16 cellular contexts compared by ENCODE assay signal in the genomic region with DNA sequence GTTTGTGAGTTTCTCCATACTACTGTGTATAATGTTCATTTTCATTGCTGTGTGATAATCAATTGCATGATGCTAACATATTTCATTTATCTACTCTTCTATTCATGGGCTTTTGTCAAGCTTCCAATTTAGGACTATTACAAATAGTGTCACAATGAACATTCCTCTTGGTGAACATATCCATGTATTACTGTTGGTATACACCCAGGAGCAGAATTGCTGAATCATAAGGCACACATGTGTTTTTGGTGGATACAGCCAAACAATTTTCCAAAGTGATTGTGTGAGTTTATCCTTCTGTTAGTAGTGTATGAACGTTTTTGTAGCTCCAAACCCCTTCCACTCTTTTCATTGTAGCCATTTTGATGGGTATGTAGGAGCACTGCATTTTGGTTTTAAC.
DNase-seq lines count a peak whose midpoint lies in the region; ATAC-seq and TF ChIP-seq lines count a peak whose summit lies in the region.
"Had no signal": no experiment of that assay in that cellular context is flagged by ENCODE, and none has a peak within 500 bp of the region (broad histone marks: within the 10 kb centered on the region; RNA-seq: fewer than 3 reads in every experiment).

No MANE protein-coding gene starts in this region.

- ATAC-seq in gastroesophageal sphincter, result peak; percentile 31
- no peak for ATAC-seq in HG03342 (IDR thresholded peaks at IDR 0.05; ENCODE audit: unreplicated experiment)

- H3K4me2 ChIP-seq in GM23248 (ENCODE audit: unreplicated experiment), result no peak overlapping the region

- 0 to 4% methylated on average over 1 of the region's 1 CpG for WGBS in GM23248 (ENCODE audit: low coverage in 1 of 2, low lambda C conversion rate in 2 of 2, missing lambda C conversion rate in 2 of 2), 2 experiments
- WGBS in gastroesophageal sphincter (ENCODE audit: low coverage in 1 of 2), 2 donors, result 0 to 27% methylated on average over 1 of the region's 1 CpG

- H3K4me1 ChIP-seq in GM23248 (ENCODE audit: insufficient read depth) (peaks cover 7% of the 10 kb centered on the region), adipocyte (ENCODE audit: control insufficient read depth, insufficient read depth, low read length) (peaks cover 28% of the 10 kb centered on the region), gastroesophageal sphincter (peaks cover 0 to 9% (median 3%) of the 10 kb centered on the region in 3 donors)
- H3K4me1 ChIP-seq: BE2C, HAP-1 had no signal

- no peaks in the 10 kb centered on the region for H4K20me1 ChIP-seq in GM23248 (ENCODE audit: insufficient read depth)

- TF ChIP-seq POLR2A in gastroesophageal sphincter (IDR thresholded peaks at IDR 0.05), result no peak

- H3K36me3 ChIP-seq in GM23248 (ENCODE audit: low read depth) (no peaks in the 10 kb centered on the region), adipocyte (ENCODE audit: control insufficient read depth, insufficient read depth, low read length, severe bottlenecking) (no peaks in the 10 kb centered on the region), gastroesophageal sphincter (no peaks in the 10 kb centered on the region)
- H3K36me3 ChIP-seq: BE2C, HAP-1 had no signal

- in situ Hi-C loops in GM23248 (cut with MboI), result no loop called here

- no peaks in the 10 kb centered on the region for H3K79me2 ChIP-seq in GM23248 (ENCODE audit: insufficient read depth)

- H3K4me3 ChIP-seq in GM23248, result no peak overlapping the region
- no peak overlapping the region for H3K4me3 ChIP-seq in adipocyte (ENCODE audit: low read length)
- no peak overlapping the region for H3K4me3 ChIP-seq in fibroblast of mammary gland (ENCODE audit: control insufficient read depth, low read depth, low read length)
- H3K4me3 ChIP-seq in gastroesophageal sphincter, result no peak overlapping the region
- H3K4me3 ChIP-seq: HAP-1 had no signal

- H2AFZ ChIP-seq in GM23248, result no peak overlapping the region

- DNase-seq in GM23248 (peak; percentile 71), adipocyte (ENCODE audit: low read depth) (peak; percentile 22), fibroblast of mammary gland (ENCODE audit: low read depth) (peak; percentile 59), HT-29 (ENCODE audit: low spot score) (no peak), DMS79 treated with DMSO at 0.1 percent for 48 hours (lab: John Stamatoyannopoulos, UW) (no peak)
- DNase-seq: BE2C; CD4-positive, alpha-beta memory T cell; DMS79; EL; HFFc6; IMR-90 had no signal

- no peaks in the 10 kb centered on the region; the same call in 1 of the 2 replicates for H3F3A ChIP-seq in GM23248 (ENCODE audit: insufficient read depth)

- no peak for TF ChIP-seq EP300 in gastroesophageal sphincter (IDR thresholded peaks at IDR 0.05)

- H3K9ac ChIP-seq in GM23248 (no peak overlapping the region), adipocyte (ENCODE audit: low read length) (no peak overlapping the region)

- no peaks in the 10 kb centered on the region for H3K9me2 ChIP-seq in GM23248 (ENCODE audit: insufficient read depth)

- H3K27ac ChIP-seq in GM23248 (no peak overlapping the region), gastroesophageal sphincter (peak overlapping the region in 1 of 4 donors; percentile 25)
- H3K27ac ChIP-seq: C4-2B, HL-60 had no signal

- H3K27me3 ChIP-seq in GM23248 (replicated peaks; ENCODE audit: insufficient read depth) (no peaks in the 10 kb centered on the region), adipocyte (replicated peaks; ENCODE audit: control insufficient read depth, insufficient read depth, low read length) (no peaks in the 10 kb centered on the region), gastroesophageal sphincter (peaks cover 9% of the 10 kb centered on the region)

- H3K9me3 ChIP-seq in GM23248 (ENCODE audit: low read depth), result no peaks in the 10 kb centered on the region
- H3K9me3 ChIP-seq in adipocyte (ENCODE audit: control insufficient read depth, low read length), result peaks cover 8% of the 10 kb centered on the region
- peaks cover 0 to 20% (median 0%) of the 10 kb centered on the region in 3 donors for H3K9me3 ChIP-seq in gastroesophageal sphincter
- H3K9me3 ChIP-seq: BE2C, HAP-1 had no signal

- TF ChIP-seq CTCF in fibroblast of mammary gland (conservative IDR thresholded peaks at IDR 0.05; ENCODE audit: control insufficient read depth, insufficient read depth, low read depth, low read length) (no peak), gastroesophageal sphincter (IDR thresholded peaks at IDR 0.05) (no peak)

Comparison
In these comparisons a context has a peak if more than half of its experiments do, and no peak if none do; other contexts are left out.
1. DNase-seq: peak in GM23248 (single experiment), adipocyte (single experiment) and fibroblast of mammary gland (single experiment); none in HT-29 (single experiment) and DMS79 treated with DMSO at 0.1 percent for 48 hours (single experiment).